ENCODE assay signal across 21 cellular contexts in the genomic region with DNA sequence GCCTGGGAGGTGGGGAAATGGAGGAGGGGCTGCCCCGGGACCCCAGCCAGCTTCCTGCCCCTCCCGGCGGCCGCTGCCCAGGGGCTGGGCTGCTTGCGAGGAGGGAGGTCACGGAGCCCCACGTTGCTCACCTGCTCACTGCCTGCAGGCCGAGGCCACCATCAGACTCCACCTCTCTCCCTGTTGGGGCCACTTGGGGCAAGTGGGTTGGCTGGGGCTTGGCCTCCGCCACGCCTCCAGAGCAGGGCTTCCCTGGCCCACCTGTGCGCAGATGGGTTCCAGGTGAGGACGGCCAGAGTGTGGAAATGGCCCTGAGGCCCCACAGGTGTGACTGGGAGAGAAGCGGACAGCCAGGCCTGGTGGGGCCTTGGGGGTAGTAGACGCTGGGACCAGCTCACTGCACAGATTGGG.
"Had no signal": no experiment of that assay in that cellular context is flagged by ENCODE, and none has a peak within 500 bp of the region (broad histone marks: within the 10 kb centered on the region; RNA-seq: fewer than 3 reads in every experiment).

No MANE protein-coding gene starts in this region.

- H3K4me1 ChIP-seq: heart left ventricle, prostate gland had no signal

- FAIRE-seq: astrocyte, colon, keratinocyte had no signal

- H3K27me3 Mint-ChIP-seq: activated naive CD8-positive, alpha-beta T cell treated with anti-CD3 and anti-CD28 coated beads for 36 hours; central memory CD8-positive, alpha-beta T cell had no signal

- DNase-seq: activated CD4-positive, alpha-beta T cell treated with anti-CD3 and anti-CD28 coated beads, Interleukin-2, amount 50 U/mL, for 1 hour; activated CD8-positive, alpha-beta T cell treated with anti-CD3 and anti-CD28 coated beads, Interleukin-2, amount 10 ng/mL, durations not matched to agents 7 days and 5 days; activated naive CD4-positive, alpha-beta T cell; activated naive CD8-positive, alpha-beta T cell treated with anti-CD3 and anti-CD28 coated beads for 36 hours; activated T-cell treated with anti-CD3 and anti-CD28 coated beads, Interleukin-2, amount 50 U/mL, for 1 hour; dorsolateral prefrontal cortex; ovary; stimulated activated CD4-positive, alpha-beta T cell treated with anti-CD3 and anti-CD28 coated beads, Interleukin-4, amount 100 ng/mL, for 24 hours; stimulated activated naive CD4-positive, alpha-beta T cell treated with Interleukin-2 at 50 U/mL for 16 hours; T1000 had no signal

- H3K36me3 ChIP-seq: gastroesophageal sphincter, heart left ventricle, neutrophil, ovary, prostate gland had no signal

- H3K4me1 Mint-ChIP-seq: activated naive CD8-positive, alpha-beta T cell treated with anti-CD3 and anti-CD28 coated beads for 36 hours; central memory CD8-positive, alpha-beta T cell had no signal

- H3K4me3 Mint-ChIP-seq: activated CD8-positive, alpha-beta T cell treated with anti-CD3 and anti-CD28 coated beads, Interleukin-2, amount 10 ng/mL, durations not matched to agents 7 days and 5 days; activated naive CD8-positive, alpha-beta T cell treated with anti-CD3 and anti-CD28 coated beads for 36 hours; central memory CD8-positive, alpha-beta T cell; natural killer cell treated with Interleukin-12 subunit alpha and Interleukin-12 subunit beta and Interleukin-15 and Interleukin-18, amount 100 ng/mL, for 72 hours; T-helper 1 cell treated with Interleukin-12 subunit alpha and Interleukin-12 subunit beta and Interleukin-4 antibody, amounts not matched to agents 30 μg/mL and 1 μg/mL, for 36 hours had no signal

- H3K27ac Mint-ChIP-seq: activated CD8-positive, alpha-beta T cell treated with anti-CD3 and anti-CD28 coated beads, Interleukin-2, amount 10 ng/mL, durations not matched to agents 7 days and 5 days; activated naive CD8-positive, alpha-beta T cell treated with anti-CD3 and anti-CD28 coated beads for 36 hours; natural killer cell treated with Interleukin-12 subunit alpha and Interleukin-12 subunit beta and Interleukin-15 and Interleukin-18, amount 100 ng/mL, for 72 hours; T-helper 1 cell treated with Interleukin-12 subunit alpha and Interleukin-12 subunit beta and Interleukin-4 antibody, amounts not matched to agents 30 μg/mL and 1 μg/mL, for 36 hours had no signal

- H3K27ac ChIP-seq: dorsolateral prefrontal cortex, gastroesophageal sphincter, heart left ventricle, neutrophil, ovary, prostate gland had no signal

- H3K27me3 ChIP-seq: dorsolateral prefrontal cortex, gastroesophageal sphincter, heart left ventricle, neutrophil, ovary had no signal

- H3K4me3 ChIP-seq: dorsolateral prefrontal cortex, gastroesophageal sphincter, heart left ventricle, ovary, prostate gland had no signal

- ATAC-seq: activated CD8-positive, alpha-beta T cell treated with anti-CD3 and anti-CD28 coated beads, Interleukin-2, amount 10 ng/mL, durations not matched to agents 7 days and 5 days; gastroesophageal sphincter; heart left ventricle; left lobe of liver had no signal

- H3K36me3 Mint-ChIP-seq: activated naive CD8-positive, alpha-beta T cell treated with anti-CD3 and anti-CD28 coated beads for 36 hours; natural killer cell treated with Interleukin-12 subunit alpha and Interleukin-12 subunit beta and Interleukin-15 and Interleukin-18, amount 100 ng/mL, for 72 hours had no signal

- H3K9me3 ChIP-seq: neutrophil, prostate gland had no signal
